In genomic region chr17:64270885-64271284, GRCh38 we compare ENCODE assay signal across 1 cellular context.
TF ChIP-seq lines count a peak whose summit lies in the region.

No MANE protein-coding gene starts in this region.

TF ChIP-seq in IMR-90, 13 proteins besides CTCF, POLR2A, EP300 and RAD21:
- TF ChIP-seq MAZ (IDR thresholded peaks at IDR 0.05; ENCODE audit: borderline replicate concordance, low read depth, low read length) (no peak), ELK1 (IDR thresholded peaks at IDR 0.05; ENCODE audit: borderline replicate concordance, low read depth, low read length) (no peak), CHD1 (IDR thresholded peaks at IDR 0.05; ENCODE audit: low read depth, low read length) (no peak), MAFK (IDR thresholded peaks at IDR 0.05; ENCODE audit: low read depth, low read length) (no peak), BHLHE40 (IDR thresholded peaks at IDR 0.05; ENCODE audit: low read depth, low read length) (no peak), CEBPB (IDR thresholded peaks at IDR 0.05; ENCODE audit: low read depth, low read length) (no peak), USF2 (IDR thresholded peaks at IDR 0.05; ENCODE audit: low read depth, low read length) (no peak), FOS (IDR thresholded peaks at IDR 0.05; ENCODE audit: low read depth, low read length) (no peak), MXI1 (IDR thresholded peaks at IDR 0.05; ENCODE audit: borderline replicate concordance, low read depth, low read length) (no peak), NFE2L2 (IDR thresholded peaks at IDR 0.05; ENCODE audit: low read depth, low read length) (no peak), RCOR1 (IDR thresholded peaks at IDR 0.05; ENCODE audit: insufficient replicate concordance, low read length) (no peak), SMC3 (IDR thresholded peaks at IDR 0.05; ENCODE audit: low read depth, low read length) (no peak)
TF ChIP-seq in IMR-90: peak in this region for 0.
